Comparison of ENCODE assay signal across 10 cellular contexts in genomic region chr6:79670789-79671188, GRCh38. TPM values are rescaled to one million over a fixed set of nuclear protein-coding genes. Genes with fewer than 3 reads are reported as not detected.
A peak's percentile ranks its signal among the peaks of the same experiment; 100 is the strongest.
DNase-seq lines count a peak whose midpoint lies in the region; ATAC-seq and TF ChIP-seq lines count a peak whose summit lies in the region.
"Had no signal": no experiment of that assay in that cellular context is flagged by ENCODE, and none has a peak within 500 bp of the region (broad histone marks: within the 10 kb centered on the region; RNA-seq: fewer than 3 reads in every experiment).

No MANE protein-coding gene starts in this region.

- H3K4me3 ChIP-seq in Caco-2 (ENCODE audit: low read depth, low read length) (no peak overlapping the region), lung (no peak overlapping the region), adrenal gland (no peak overlapping the region)

- H3K27ac ChIP-seq in lung (ENCODE audit: low read depth in 1 of 2, low read length in 1 of 2) = peak overlapping the region; percentile 36 to 70
- H3K27ac ChIP-seq in adrenal gland = no peak overlapping the region

- DNase-seq in Caco-2 = no peak
- peak; percentile 99 for DNase-seq in NCI-H2029 (lab: John Stamatoyannopoulos, UW)
- no peak for DNase-seq in lung (ENCODE audit: low spot score)
- no peak for DNase-seq in LoVo (ENCODE audit: low spot score)
- DNase-seq in adrenal gland = no peak
- DNase-seq in GM20000 (ENCODE audit: low spot score) = no peak
- DNase-seq in posterior cingulate gyrus = no peak
- DNase-seq: BE2C, foreskin melanocyte had no signal

- H3K36me3 ChIP-seq in Caco-2 (ENCODE audit: control insufficient read depth, insufficient read depth, low read length) = no peaks in the 10 kb centered on the region; the same call in 1 of the 2 replicates
- peaks cover 0 to 3% of the 10 kb centered on the region in 2 donors for H3K36me3 ChIP-seq in lung (ENCODE audit: control insufficient read depth in 2 of 2, insufficient read depth in 2 of 2, low read length in 2 of 2)
- no peaks in the 10 kb centered on the region for H3K36me3 ChIP-seq in adrenal gland (replicated peaks in 1 of 2)
- H3K36me3 ChIP-seq: BE2C had no signal

- H3K9me3 Mint-ChIP-seq in Caco-2 (ENCODE audit: unreplicated experiment) = no peaks in the 10 kb centered on the region
- no peaks in the 10 kb centered on the region for H3K9me3 Mint-ChIP-seq in activated naive CD8-positive, alpha-beta T cell (ENCODE audit: low read depth)

- BruUV-seq in Caco-2 (replicated peaks; lab: Mats Ljungman, UMichigan) = no TSS peak

- WGBS in lung, 2 donors = 86 to 92% methylated on average over 2 of the region's 2 CpGs
- WGBS in adrenal gland, 4 donors = 83 to 93% (median 90%) methylated on average over 2 of the region's 2 CpGs

- intact Hi-C loops in Caco-2 (cut with micrococcal nuclease; ENCODE audit: unreplicated experiment) (loop anchor here (5.0 kb wide), 3 partner anchors 197 to 368 kb away; no protein-coding TSS in a partner anchor), adrenal gland (cut with DNase I) (no loop called here), posterior cingulate gyrus (cut with DNase I) (no loop called here)

- CTCF ChIA-PET in Caco-2 (lab: Charles Lee) = no interaction called here

- H3K4me3 Mint-ChIP-seq in Caco-2 (ENCODE audit: unreplicated experiment) = no peak overlapping the region
- peak overlapping the region; percentile 15 for H3K4me3 Mint-ChIP-seq in activated naive CD8-positive, alpha-beta T cell

- peak overlapping the region; percentile 83 for H3K27ac Mint-ChIP-seq in Caco-2 (ENCODE audit: unreplicated experiment)
- peak overlapping the region; percentile 95 for H3K27ac Mint-ChIP-seq in activated naive CD8-positive, alpha-beta T cell

- H3K36me3 Mint-ChIP-seq in Caco-2 (ENCODE audit: insufficient read depth, unreplicated experiment) = peaks cover 41% of the 10 kb centered on the region
- peaks cover 2% of the 10 kb centered on the region for H3K36me3 Mint-ChIP-seq in activated naive CD8-positive, alpha-beta T cell

- no peak for ATAC-seq in lung (ENCODE audit: insufficient read depth, low FRiP score)

- H3K9me3 ChIP-seq in Caco-2 (no peaks in the 10 kb centered on the region), lung (ENCODE audit: control insufficient read depth in 2 of 2, insufficient read depth in 1 of 2, low read length in 1 of 2) (no peaks in the 10 kb centered on the region), adrenal gland (replicated peaks in 1 of 3) (no peaks in the 10 kb centered on the region)
- H3K9me3 ChIP-seq: BE2C had no signal

- POLR2A ChIA-PET in Caco-2 (lab: Charles Lee) = no interaction called here

- no peaks in the 10 kb centered on the region for H3K27me3 Mint-ChIP-seq in Caco-2 (ENCODE audit: insufficient read depth, unreplicated experiment)
- H3K27me3 Mint-ChIP-seq in activated naive CD8-positive, alpha-beta T cell = no peaks in the 10 kb centered on the region

- H3K27me3 ChIP-seq in Caco-2 (replicated peaks; ENCODE audit: control insufficient read depth, insufficient read depth, low read length) = no peaks in the 10 kb centered on the region
- H3K27me3 ChIP-seq in lung (ENCODE audit: control insufficient read depth, insufficient read depth) = no peaks in the 10 kb centered on the region
- no peaks in the 10 kb centered on the region for H3K27me3 ChIP-seq in adrenal gland
- H3K27me3 ChIP-seq: BE2C had no signal

- H3K4me1 ChIP-seq in Caco-2 (peaks cover 57% of the 10 kb centered on the region), lung (ENCODE audit: control insufficient read depth in 2 of 2, insufficient read depth in 2 of 2, low read length in 2 of 2) (peaks cover 9% of the 10 kb centered on the region in 2 donors), adrenal gland (replicated peaks in 1 of 2) (no peaks in the 10 kb centered on the region)
- H3K4me1 ChIP-seq: BE2C had no signal

- H3K4me1 Mint-ChIP-seq in Caco-2 (ENCODE audit: low read depth, unreplicated experiment) = peaks cover 52% of the 10 kb centered on the region
- H3K4me1 Mint-ChIP-seq in activated naive CD8-positive, alpha-beta T cell (ENCODE audit: low read depth) = peaks cover 65% of the 10 kb centered on the region

- no peak for TF ChIP-seq POLR2A in adrenal gland (IDR thresholded peaks at IDR 0.05)

- no peak for TF ChIP-seq CTCF in Caco-2 (IDR thresholded peaks at IDR 0.05; ENCODE audit: insufficient read depth in 1 of 2, low read depth in 1 of 2, low read length in 1 of 2, severe bottlenecking in 1 of 2, unreplicated experiment in 1 of 2)
- no peak for TF ChIP-seq CTCF in lung (IDR thresholded peaks at IDR 0.05; ENCODE audit: control extremely low read depth, extremely low read depth)
- no peak for TF ChIP-seq CTCF in adrenal gland (IDR thresholded peaks at IDR 0.05)
- no peak for TF ChIP-seq CTCF in GM20000 (IDR thresholded peaks at IDR 0.05; ENCODE audit: extremely low read depth, missing control alignments)

RNA-seq across cellular contexts. Expression of gene SH3BGRL2, which starts 39.7 kb away (rescaled TPM):
- total RNA-seq in Caco-2 (2022) (102 and 106 TPM in 2 replicates), lung (10 to 100 TPM; 19.6 to 38.5 TPM), adrenal gland (10 to 100 TPM in 3 of 8 donors, 1 to 10 TPM in 5; 5.6 to 13.3 (median 9.3) TPM)
- polyA plus RNA-seq in lung (1 to 10 TPM; 7.4 to 8.3 TPM), adrenal gland (10 to 100 TPM in 1 of 3 donors, 1 to 10 TPM in 2; 3.8 to 11.2 (median 4.6) TPM)

Comparison
In these comparisons a context has a peak if more than half of its experiments do, and no peak if none do; other contexts are left out.
1. H3K27ac ChIP-seq: peak in lung (2 of 2); none in adrenal gland (0 of 5).